ENCODE assay signal across 15 cellular contexts in the genomic region with DNA sequence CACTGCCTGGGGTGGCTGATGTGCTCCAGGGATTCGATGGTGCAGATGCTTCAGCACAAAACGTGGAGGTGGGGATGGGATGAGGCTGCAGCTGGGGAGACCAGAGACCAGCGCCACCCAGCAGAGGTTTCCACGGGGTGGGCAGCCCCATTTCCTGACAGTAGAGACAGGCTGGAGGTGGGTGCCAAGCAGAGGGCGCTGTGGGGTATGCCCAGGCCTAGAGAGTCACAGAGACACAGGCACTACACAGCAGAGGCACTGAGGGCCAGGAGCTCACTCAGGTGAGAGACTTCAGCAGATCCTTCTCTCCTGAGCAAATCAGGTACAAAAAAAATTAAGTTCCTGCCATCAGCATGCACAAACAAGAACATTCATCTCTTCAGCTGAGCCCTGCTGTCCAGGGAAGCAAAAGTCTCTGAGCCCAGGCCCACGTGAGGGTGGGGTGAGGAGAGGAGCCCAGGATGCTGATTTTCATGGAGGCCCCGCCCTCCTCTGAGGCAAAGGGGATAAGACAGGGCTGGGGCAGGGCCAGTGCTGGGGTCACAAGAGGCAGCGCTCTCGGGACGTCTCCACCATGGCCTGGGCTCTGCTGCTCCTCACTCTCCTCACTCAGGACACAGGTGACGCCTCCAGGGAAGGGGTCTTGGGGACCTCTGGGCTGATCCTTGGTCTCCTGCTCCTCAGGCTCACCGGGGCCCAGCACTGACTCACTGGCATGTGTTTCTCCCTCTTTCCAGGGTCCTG. TPM values are rescaled to one million over a fixed set of nuclear protein-coding genes. Genes with fewer than 3 reads are reported as not detected.
"Had no signal": no experiment of that assay in that cellular context is flagged by ENCODE, and none has a peak within 500 bp of the region (broad histone marks: within the 10 kb centered on the region; RNA-seq: fewer than 3 reads in every experiment).

No MANE protein-coding gene starts in this region.

- H3K4me1 ChIP-seq: tibial artery had no signal

- H3K27ac Mint-ChIP-seq: naive thymus-derived CD4-positive, alpha-beta T cell had no signal

- H3K9me3 Mint-ChIP-seq: naive thymus-derived CD4-positive, alpha-beta T cell had no signal

- H3K9me3 ChIP-seq: pancreas, tibial artery had no signal

- H3K36me3 ChIP-seq: pancreas, tibial artery had no signal

- H3K27ac ChIP-seq: pancreas, tibial artery had no signal

- H3K4me3 ChIP-seq: pancreas, tibial artery had no signal

- H3K27me3 ChIP-seq: pancreas had no signal

- ATAC-seq: naive thymus-derived CD4-positive, alpha-beta T cell; pancreas had no signal

- H3K4me3 Mint-ChIP-seq: naive thymus-derived CD4-positive, alpha-beta T cell had no signal

- DNase-seq: activated CD4-positive, alpha-beta T cell treated with anti-CD3 and anti-CD28 coated beads for 48 hours; activated CD8-positive, alpha-beta memory T cell treated with anti-CD3 and anti-CD28 coated beads for 24 hours; activated naive CD4-positive, alpha-beta T cell treated with Interleukin-2 at 50 U/mL for 16 hours; naive thymus-derived CD4-positive, alpha-beta T cell; stimulated activated CD4-positive, alpha-beta T cell treated with anti-CD3 and anti-CD28 coated beads, Interleukin-1b, Interleukin-23, amount 100 ng/mL, for 48 hours; T-helper 2 cell had no signal

- H3K36me3 Mint-ChIP-seq: naive thymus-derived CD4-positive, alpha-beta T cell had no signal

- FAIRE-seq: astrocyte, frontal cortex, islet of Langerhans, pancreas had no signal

RNA-seq across cellular contexts. Expression of gene GGTLC2, which starts 53.1 kb away (rescaled TPM):
- total RNA-seq: astrocyte; dermis microvascular lymphatic vessel endothelial cell; epithelial cell of proximal tubule; frontal cortex; lung microvascular endothelial cell; mononuclear cell; naive thymus-derived CD4-positive, alpha-beta T cell; pancreas had no signal
- polyA plus RNA-seq: naive thymus-derived CD4-positive, alpha-beta T cell; pancreas had no signal
